16 cellular contexts compared by ENCODE assay signal in genomic region chr15:22229971-22230815, GRCh38.
"Had no signal": no experiment of that assay in that cellular context is flagged by ENCODE, and none has a peak within 500 bp of the region (broad histone marks: within the 10 kb centered on the region; RNA-seq: fewer than 3 reads in every experiment).

No MANE protein-coding gene starts in this region.

- H3K4me1 ChIP-seq: colonic mucosa, left lung had no signal

- H3K27me3 ChIP-seq: brain microvascular endothelial cell, colonic mucosa, left lung had no signal

- DNase-seq: activated B cell treated with CpG ODN at 0.5 μM for 24 hours; activated CD4-positive, alpha-beta T cell treated with anti-CD3 and anti-CD28 coated beads, Interleukin-2, amount 10 ng/mL, durations not matched to agents 24 days and 14 days; activated naive CD4-positive, alpha-beta T cell treated with Interleukin-2 at 50 U/mL for 16 hours; brain microvascular endothelial cell; colonic mucosa; erythroblast; foreskin melanocyte; hypothalamus; islet precursor cell; left lung; mucosa of descending colon; naive B cell; stimulated activated naive B cell treated with anti-CD40 and anti-IgM and Interleukin-4, amounts not matched to agents 10 μg/mL and 1 μg/mL and 100 μg/mL, for 72 hours; T-cell had no signal

- H3K36me3 ChIP-seq: brain microvascular endothelial cell, colonic mucosa, left lung had no signal

- H3K4me1 Mint-ChIP-seq: activated B cell treated with CpG ODN at 0.5 μM for 24 hours; activated CD4-positive, alpha-beta T cell treated with anti-CD3 and anti-CD28 coated beads, Interleukin-2, amount 10 ng/mL, durations not matched to agents 24 days and 14 days; central memory CD8-positive, alpha-beta T cell; stimulated activated naive B cell treated with anti-CD40 and anti-IgM and Interleukin-4, amounts not matched to agents 10 μg/mL and 1 μg/mL and 100 μg/mL, for 72 hours; T-cell had no signal

- H3K36me3 Mint-ChIP-seq: naive B cell, T-cell had no signal

- H3K27ac Mint-ChIP-seq: activated B cell treated with CpG ODN at 0.5 μM for 24 hours; activated CD4-positive, alpha-beta T cell treated with anti-CD3 and anti-CD28 coated beads, Interleukin-2, amount 10 ng/mL, durations not matched to agents 24 days and 14 days; naive B cell; stimulated activated naive B cell treated with anti-CD40 and anti-IgM and Interleukin-4, amounts not matched to agents 10 μg/mL and 1 μg/mL and 100 μg/mL, for 72 hours; T-cell had no signal

- H3K9me3 ChIP-seq: colonic mucosa had no signal

- H3K4me3 ChIP-seq: colonic mucosa, left lung, mucosa of descending colon had no signal

- H3K4me3 Mint-ChIP-seq: activated B cell treated with CpG ODN at 0.5 μM for 24 hours; activated CD4-positive, alpha-beta T cell treated with anti-CD3 and anti-CD28 coated beads, Interleukin-2, amount 10 ng/mL, durations not matched to agents 24 days and 14 days; central memory CD8-positive, alpha-beta T cell; naive B cell; stimulated activated naive B cell treated with anti-CD40 and anti-IgM and Interleukin-4, amounts not matched to agents 10 μg/mL and 1 μg/mL and 100 μg/mL, for 72 hours; T-cell had no signal

- ATAC-seq: left lung; mucosa of descending colon; SK-N-SH treated with all-trans-retinoic acid at 6 μM for 48 hours; stimulated activated naive B cell treated with anti-CD40 and anti-IgM and Interleukin-4, amounts not matched to agents 10 μg/mL and 1 μg/mL and 100 μg/mL, for 72 hours; T-cell had no signal

- H3K9me3 Mint-ChIP-seq: activated B cell treated with CpG ODN at 0.5 μM for 24 hours; activated CD4-positive, alpha-beta T cell treated with anti-CD3 and anti-CD28 coated beads, Interleukin-2, amount 10 ng/mL, durations not matched to agents 24 days and 14 days; central memory CD8-positive, alpha-beta T cell; T-cell had no signal

- H3K27ac ChIP-seq: brain microvascular endothelial cell, colonic mucosa, left lung had no signal

- H3K27me3 Mint-ChIP-seq: central memory CD8-positive, alpha-beta T cell had no signal
